Comparison of ENCODE assay signal across 8 cellular contexts in genomic region chrX:71178908-71179307, GRCh38. TPM values are rescaled to one million over a fixed set of nuclear protein-coding genes. Genes with fewer than 3 reads are reported as not detected.
DNase-seq lines count a peak whose midpoint lies in the region; ATAC-seq, FAIRE-seq and TF ChIP-seq lines count a peak whose summit lies in the region.

No MANE protein-coding gene starts in this region.

- no peak for ATAC-seq in activated CD4-positive, alpha-beta T cell treated with anti-CD3 and anti-CD28 coated beads for 36 hours
- ATAC-seq in effector memory CD8-positive, alpha-beta T cell (replicated peaks): no peak
- ATAC-seq in HG02623 (IDR thresholded peaks at IDR 0.05; ENCODE audit: unreplicated experiment): no peak

- POLR2A ChIA-PET in activated CD4-positive, alpha-beta T cell treated with anti-CD3 and anti-CD28 coated beads for 36 hours (lab: Charles Lee): no interaction called here

- peaks cover 0 to 15% (median 0%) of the 10 kb centered on the region in 4 donors for H3K4me1 ChIP-seq in tibial nerve

- H3K9me3 Mint-ChIP-seq in activated CD4-positive, alpha-beta T cell treated with anti-CD3 and anti-CD28 coated beads for 36 hours (ENCODE audit: low read depth): no peaks in the 10 kb centered on the region
- H3K9me3 Mint-ChIP-seq in effector memory CD8-positive, alpha-beta T cell: no peaks in the 10 kb centered on the region
- H3K9me3 Mint-ChIP-seq in mesothelial cell of epicardium: peaks cover 10% of the 10 kb centered on the region

- intact Hi-C loops in activated CD4-positive, alpha-beta T cell treated with anti-CD3 and anti-CD28 coated beads for 36 hours (cut with DNase I, micrococcal nuclease): loop anchor here (1.0 to 10.0 kb wide), 5 partner anchors 81 to 404 kb away; no protein-coding TSS in a partner anchor

- FAIRE-seq in H54 (lab: Jason Lieb, UNC): peak; percentile 93

- no peaks in the 10 kb centered on the region for H3K27me3 Mint-ChIP-seq in activated CD4-positive, alpha-beta T cell treated with anti-CD3 and anti-CD28 coated beads for 36 hours
- no peaks in the 10 kb centered on the region for H3K27me3 Mint-ChIP-seq in effector memory CD8-positive, alpha-beta T cell
- no peaks in the 10 kb centered on the region for H3K27me3 Mint-ChIP-seq in mesothelial cell of epicardium (ENCODE audit: low read depth)

- no peaks in the 10 kb centered on the region for H3K9me3 ChIP-seq in tibial nerve

- no peak overlapping the region for H3K4me3 Mint-ChIP-seq in activated CD4-positive, alpha-beta T cell treated with anti-CD3 and anti-CD28 coated beads for 36 hours
- no peak overlapping the region for H3K4me3 Mint-ChIP-seq in effector memory CD8-positive, alpha-beta T cell
- H3K4me3 Mint-ChIP-seq in mesothelial cell of epicardium: no peak overlapping the region

- peaks cover 0 to 8% of the 10 kb centered on the region in 2 donors for H3K27me3 ChIP-seq in tibial nerve

- no peak for TF ChIP-seq POLR2A in H54 (IDR thresholded peaks at IDR 0.05; ENCODE audit: low read depth, low read length)
- TF ChIP-seq POLR2A in tibial nerve (IDR thresholded peaks at IDR 0.05): no peak

- CTCF ChIA-PET in activated CD4-positive, alpha-beta T cell treated with anti-CD3 and anti-CD28 coated beads for 36 hours (lab: Charles Lee): interaction anchor here (0.6 to 3.6 kb wide), 5 partner anchors 19 to 209 kb away, joined by 3 to 14 read pairs (median 4); no protein-coding TSS in a partner anchor

- 4 to 6% methylated on average over 4 of the region's 4 CpGs for WGBS in tibial nerve, 2 donors

- no peaks in the 10 kb centered on the region for H3K36me3 ChIP-seq in tibial nerve

- no peak for TF ChIP-seq EP300 in tibial nerve (IDR thresholded peaks at IDR 0.05)

- peaks cover 14% of the 10 kb centered on the region for H3K4me1 Mint-ChIP-seq in activated CD4-positive, alpha-beta T cell treated with anti-CD3 and anti-CD28 coated beads for 36 hours
- peaks cover 3 to 4% of the 10 kb centered on the region in 2 donors for H3K4me1 Mint-ChIP-seq in effector memory CD8-positive, alpha-beta T cell (ENCODE audit: low read depth in 2 of 2)
- peaks cover 33% of the 10 kb centered on the region for H3K4me1 Mint-ChIP-seq in mesothelial cell of epicardium

- TF ChIP-seq CTCF in mesothelial cell of epicardium (IDR thresholded peaks at IDR 0.05; ENCODE audit: unreplicated experiment): peak; percentile 44
- peak; percentile 55 to 77 (median 64) for TF ChIP-seq CTCF in tibial nerve (IDR thresholded peaks at IDR 0.05)

- no peak overlapping the region for H3K27ac Mint-ChIP-seq in activated CD4-positive, alpha-beta T cell treated with anti-CD3 and anti-CD28 coated beads for 36 hours
- H3K27ac Mint-ChIP-seq in effector memory CD8-positive, alpha-beta T cell: no peak overlapping the region
- peak overlapping the region; percentile 61 for H3K27ac Mint-ChIP-seq in mesothelial cell of epicardium

- peak; percentile 63 for DNase-seq in CD1c-positive myeloid dendritic cell (ENCODE audit: extremely low spot score)
- DNase-seq in H54 (ENCODE audit: insufficient read length, low spot score): peak; percentile 45
- DNase-seq in NCI-H2227 treated with DMSO at 0.1 percent for 48 hours (lab: John Stamatoyannopoulos, UW): peak; percentile 83
- DNase-seq in activated CD4-positive, alpha-beta T cell treated with anti-CD3 and anti-CD28 coated beads for 36 hours: peak; percentile 52
- peak; percentile 24 to 29 (median 27) for DNase-seq in effector memory CD8-positive, alpha-beta T cell
- DNase-seq in mesothelial cell of epicardium (ENCODE audit: low spot score in 2 of 2, unreplicated experiment in 2 of 2): peak in 1 of 2 experiments; percentile 47
- peak; percentile 16 to 40 for DNase-seq in tibial nerve (ENCODE audit: low spot score in 2 of 2)

- no peak overlapping the region for H3K27ac ChIP-seq in tibial nerve

- H3K4me3 ChIP-seq in tibial nerve: no peak overlapping the region

- H3K36me3 Mint-ChIP-seq in activated CD4-positive, alpha-beta T cell treated with anti-CD3 and anti-CD28 coated beads for 36 hours (ENCODE audit: low read depth): peaks cover 17% of the 10 kb centered on the region
- H3K36me3 Mint-ChIP-seq in effector memory CD8-positive, alpha-beta T cell (ENCODE audit: insufficient read depth): peaks cover 12% of the 10 kb centered on the region
- no peaks in the 10 kb centered on the region for H3K36me3 Mint-ChIP-seq in mesothelial cell of epicardium

RNA-seq across cellular contexts. Expression of gene NLGN3, which starts 34.3 kb away (rescaled TPM):
- total RNA-seq in activated CD4-positive, alpha-beta T cell treated with anti-CD3 and anti-CD28 coated beads for 36 hours: under 1 TPM; 0.77 to 0.78 TPM
- total RNA-seq in mesothelial cell of epicardium (3.3 to 3.5 TPM (median 3.3 TPM) in 3 replicates), tibial nerve (10 to 100 TPM; 10.4 to 19.2 (median 10.8) TPM)

RNA-seq across cellular contexts. Expression of gene GJB1, which starts 44.1 kb away (rescaled TPM):
- total RNA-seq in activated CD4-positive, alpha-beta T cell treated with anti-CD3 and anti-CD28 coated beads for 36 hours: not detected
- total RNA-seq in mesothelial cell of epicardium: 0.11 TPM in 1 of 3 replicates, not detected in the others
- total RNA-seq in tibial nerve: 10 to 100 TPM in 3 of 4 donors, 1 to 10 TPM in 1; 5.1 to 22.5 (median 16.3) TPM
